ENCODE assay signal across 8 cellular contexts in genomic region chr7:17144313-17144712, GRCh38.
DNase-seq lines count a peak whose midpoint lies in the region; ATAC-seq and TF ChIP-seq lines count a peak whose summit lies in the region.

No MANE protein-coding gene starts in this region.

- no peak overlapping the region for H3K4me3 ChIP-seq in CD8-positive, alpha-beta T cell (ENCODE audit: low read depth, low read length)
- peak overlapping the region; percentile 69 for H3K4me3 ChIP-seq in OCI-LY3 (ENCODE audit: low read length)

- intact Hi-C loops in CD8-positive, alpha-beta T cell (cut with DNase I, micrococcal nuclease) = loop anchor here (2.0 to 10.0 kb wide), 4 partner anchors 18 to 500 kb away; partner anchors contain the start of genes AHR (in 2 of the 2), ANKMY2 (in 1 of the 2) and BZW2 (in 1 of the 2)
- intact Hi-C loops in posterior vena cava (cut with DNase I) = no loop called here

- POLR2A ChIA-PET in CD8-positive, alpha-beta T cell (lab: Charles Lee) = no interaction called here

- H3K36me3 Mint-ChIP-seq in CD8-positive, alpha-beta T cell = no peaks in the 10 kb centered on the region
- H3K36me3 Mint-ChIP-seq in osteocyte (ENCODE audit: unreplicated experiment) = no peaks in the 10 kb centered on the region

- H3K4me2 ChIP-seq in OCI-LY3 (ENCODE audit: low read length) = peak overlapping the region; percentile 90

- no peaks in the 10 kb centered on the region for H3K27me3 ChIP-seq in CD8-positive, alpha-beta T cell (ENCODE audit: insufficient read depth, low read length)
- H3K27me3 ChIP-seq in OCI-LY3 (ENCODE audit: low read depth, low read length) = no peaks in the 10 kb centered on the region

- H3K27ac ChIP-seq in CD8-positive, alpha-beta T cell (ENCODE audit: low read depth, low read length) = no peak overlapping the region
- peak overlapping the region; percentile 97 for H3K27ac ChIP-seq in OCI-LY3 (ENCODE audit: low read length)

- peaks cover 46% of the 10 kb centered on the region for H3K79me2 ChIP-seq in OCI-LY3 (ENCODE audit: low read length)

- no peaks in the 10 kb centered on the region for H3K9me3 Mint-ChIP-seq in CD8-positive, alpha-beta T cell
- no peaks in the 10 kb centered on the region for H3K9me3 Mint-ChIP-seq in osteocyte (ENCODE audit: unreplicated experiment)

- H3K27me3 Mint-ChIP-seq in CD8-positive, alpha-beta T cell (ENCODE audit: low read depth) = no peaks in the 10 kb centered on the region
- H3K27me3 Mint-ChIP-seq in osteocyte (ENCODE audit: unreplicated experiment) = no peaks in the 10 kb centered on the region

- H3K36me3 ChIP-seq in CD8-positive, alpha-beta T cell (ENCODE audit: insufficient read depth, low read length) = no peaks in the 10 kb centered on the region
- no peaks in the 10 kb centered on the region for H3K36me3 ChIP-seq in OCI-LY3 (replicated peaks; ENCODE audit: low read depth, low read length)

- CTCF ChIA-PET in CD8-positive, alpha-beta T cell (lab: Charles Lee) = interaction anchor here (0.7 kb wide), 1 partner anchor 22 kb away, joined by 3 read pairs; no protein-coding TSS in a partner anchor

- H3K4me1 Mint-ChIP-seq in CD8-positive, alpha-beta T cell (ENCODE audit: low read depth) = peaks cover 43% of the 10 kb centered on the region
- H3K4me1 Mint-ChIP-seq in osteocyte (ENCODE audit: unreplicated experiment) = peaks cover 50% of the 10 kb centered on the region

- H3K9ac ChIP-seq in OCI-LY3 (ENCODE audit: low read length) = peak overlapping the region; percentile 75

- TF ChIP-seq CTCF in CD8-positive, alpha-beta T cell (IDR thresholded peaks at IDR 0.05) = no peak
- no peak for TF ChIP-seq CTCF in OCI-LY3 (IDR thresholded peaks at IDR 0.05; ENCODE audit: low read depth, low read length)
- no peak for TF ChIP-seq CTCF in osteocyte (IDR thresholded peaks at IDR 0.05)

- H4K20me1 ChIP-seq in OCI-LY3 (ENCODE audit: insufficient read depth, low read length) = no peaks in the 10 kb centered on the region

- peak in 6 of 7 experiments; percentile 25 to 59 (median 38) for DNase-seq in CD8-positive, alpha-beta T cell
- peak; percentile 86 for DNase-seq in activated effector memory CD4-positive, alpha-beta T cell treated with anti-CD3 and anti-CD28 coated beads, Interleukin-2, amount 50 U/mL, for 16 hours
- DNase-seq in osteocyte (ENCODE audit: extremely low spot score, unreplicated experiment) (no peak), NCI-H2081 treated with DMSO at 0.1 percent for 48 hours (lab: John Stamatoyannopoulos, UW) (no peak), NCI-H1417 treated with DMSO at 0.1 percent for 48 hours (lab: John Stamatoyannopoulos, UW) (no peak), posterior vena cava (ENCODE audit: low spot score) (no peak)

- no peaks in the 10 kb centered on the region for H3K9me3 ChIP-seq in CD8-positive, alpha-beta T cell (ENCODE audit: low read length)
- H3K9me3 ChIP-seq in OCI-LY3 (ENCODE audit: insufficient read depth, low read length) = no peaks in the 10 kb centered on the region

- peak overlapping the region; percentile 62 for H3K4me3 Mint-ChIP-seq in CD8-positive, alpha-beta T cell
- H3K4me3 Mint-ChIP-seq in osteocyte (ENCODE audit: unreplicated experiment) = no peak overlapping the region

- ATAC-seq in CD8-positive, alpha-beta T cell = peak; percentile 76
- ATAC-seq in HG02981 (IDR thresholded peaks at IDR 0.05; ENCODE audit: unreplicated experiment) = no peak

- H2AFZ ChIP-seq in OCI-LY3 (ENCODE audit: low read depth, low read length) = no peak overlapping the region

- H3K4me1 ChIP-seq in CD8-positive, alpha-beta T cell (ENCODE audit: insufficient read depth, low read length) = peaks cover 26% of the 10 kb centered on the region
- peaks cover 92% of the 10 kb centered on the region for H3K4me1 ChIP-seq in OCI-LY3 (ENCODE audit: low read length)

- peak overlapping the region; percentile 53 for H3K27ac Mint-ChIP-seq in CD8-positive, alpha-beta T cell
- peak overlapping the region; percentile 87 for H3K27ac Mint-ChIP-seq in osteocyte (ENCODE audit: unreplicated experiment)

Comparison
In these comparisons a context has a peak if more than half of its experiments do, and no peak if none do; other contexts are left out.
1. DNase-seq: peak in CD8-positive, alpha-beta T cell (6 of 7) and activated effector memory CD4-positive, alpha-beta T cell treated with anti-CD3 and anti-CD28 coated beads, Interleukin-2, amount 50 U/mL, for 16 hours (single experiment); none in osteocyte (single experiment), NCI-H2081 treated with DMSO at 0.1 percent for 48 hours (single experiment), NCI-H1417 treated with DMSO at 0.1 percent for 48 hours (single experiment) and posterior vena cava (single experiment).
2. intact Hi-C loops: an anchor here in CD8-positive, alpha-beta T cell (2.0 to 10.0 kb wide); none called in posterior vena cava.